In genomic region chr3:182683335-182684257, GRCh38 we compare ENCODE assay signal across 8 cellular contexts.
DNase-seq lines count a peak whose midpoint lies in the region; ATAC-seq and TF ChIP-seq lines count a peak whose summit lies in the region.

No MANE protein-coding gene starts in this region.

- H3K27ac ChIP-seq in VCaP (peak overlapping the region; percentile 39), caudate nucleus (ENCODE audit: low read depth, low read length) (peak overlapping the region; percentile 72)

- ATAC-seq in GM18508 (IDR thresholded peaks at IDR 0.05; ENCODE audit: insufficient read depth, unreplicated experiment), result peak; percentile 66
- ATAC-seq in HG03045 (IDR thresholded peaks at IDR 0.05; ENCODE audit: unreplicated experiment), result peak; percentile 58

- DNase-seq in ACHN, result peak; percentile 73
- DNase-seq in NCI-H2107 (lab: John Stamatoyannopoulos, UW), result peak; percentile 93
- peak in 50 of 61 donors; percentile 6 to 90 (median 48) for DNase-seq in caudate nucleus (lab: John Stamatoyannopoulos, UW)
- peak; percentile 34 for DNase-seq in kidney epithelial cell (ENCODE audit: low read depth)
- peak; percentile 68 for DNase-seq in stimulated activated CD4-positive, alpha-beta T cell treated with anti-CD3 and anti-CD28 coated beads, Interleukin-15, amount 100 ng/mL, for 24 hours

- H3K27me3 ChIP-seq in kidney epithelial cell (ENCODE audit: control insufficient read depth, insufficient read depth, low read length), result no peaks in the 10 kb centered on the region

- peak; percentile 96 for TF ChIP-seq CTCF in VCaP (conservative IDR thresholded peaks at IDR 0.05)
- peak; percentile 94 for TF ChIP-seq CTCF in kidney epithelial cell (IDR thresholded peaks at IDR 0.05; ENCODE audit: insufficient read depth, low read length, poor library complexity, severe bottlenecking)

- H3K4me3 ChIP-seq in kidney epithelial cell (ENCODE audit: low read depth, low read length), result no peak overlapping the region

- H3K36me3 ChIP-seq in kidney epithelial cell (ENCODE audit: control insufficient read depth, insufficient read depth, low read length), result no peaks in the 10 kb centered on the region

- in situ Hi-C loops in ACHN (cut with HindIII; ENCODE audit: low pct_ligation_motif_present, low pct_unique_long_range_greater_than_20kb, low sequenced_read_pairs), result no loop called here

Comparison
In these comparisons a context has a peak if more than half of its experiments do, and no peak if none do; other contexts are left out.
1. DNase-seq: peak in every context shown above with its lines; median percentile 93 in NCI-H2107; 73 in ACHN; 68 in stimulated activated CD4-positive, alpha-beta T cell treated with anti-CD3 and anti-CD28 coated beads, Interleukin-15, amount 100 ng/mL, for 24 hours; 48 in caudate nucleus; 34 in kidney epithelial cell.